ENCODE assay signal across 12 cellular contexts in genomic region chr6:41698350-41698781, GRCh38. TPM values are rescaled to one million over a fixed set of nuclear protein-coding genes. Genes with fewer than 3 reads are reported as not detected.
DNase-seq lines count a peak whose midpoint lies in the region; ATAC-seq and TF ChIP-seq lines count a peak whose summit lies in the region.
"Had no signal": no experiment of that assay in that cellular context is flagged by ENCODE, and none has a peak within 500 bp of the region (broad histone marks: within the 10 kb centered on the region; RNA-seq: fewer than 3 reads in every experiment).

No MANE protein-coding gene starts in this region.

- H3K4me1 ChIP-seq in left lung, result peaks cover 0 to under 1% of the 10 kb centered on the region in 2 donors

- DNase-seq in HT1080 (ENCODE audit: low read depth) (peak; percentile 91), caudate nucleus (lab: John Stamatoyannopoulos, UW) (no peak), left lung (no peak), superior temporal gyrus (ENCODE audit: extremely low spot score) (peak; percentile 53), SK-N-DZ (ENCODE audit: low spot score) (no peak)
- no peak for DNase-seq in effector CD8-positive, alpha-beta T cell (lab: John Stamatoyannopoulos, UW)
- DNase-seq: activated effector memory CD4-positive, alpha-beta T cell treated with anti-CD3 and anti-CD28 coated beads, Interleukin-2, amount 50 U/mL, for 16 hours; NCI-H2171 treated with DMSO at 0.1 percent for 48 hours; T-cell; upper lobe of left lung had no signal

- ATAC-seq in left lung (peak; percentile 12), GM18907 (IDR thresholded peaks at IDR 0.05; ENCODE audit: unreplicated experiment) (no peak), GM21526 (IDR thresholded peaks at IDR 0.05; ENCODE audit: low FRiP score, unreplicated experiment) (no peak)
- ATAC-seq: T-cell had no signal

- H3K4me3 ChIP-seq in left lung, result no peak overlapping the region
- H3K4me3 ChIP-seq: upper lobe of left lung had no signal

- intact Hi-C loops in left lung (cut with DNase I), result no loop called here

- no peaks in the 10 kb centered on the region for H3K9me3 ChIP-seq in left lung
- H3K9me3 ChIP-seq: upper lobe of left lung had no signal

- H3K27ac ChIP-seq in caudate nucleus (ENCODE audit: low read depth, low read length) (peak overlapping the region; percentile 79), left lung (no peak overlapping the region)
- H3K27ac ChIP-seq: upper lobe of left lung had no signal

- TF ChIP-seq CTCF in left lung (IDR thresholded peaks at IDR 0.05), result no peak

- peaks cover 0 to 23% of the 10 kb centered on the region in 2 donors for H3K36me3 ChIP-seq in left lung

- no peaks in the 10 kb centered on the region for H3K27me3 ChIP-seq in left lung
- H3K27me3 ChIP-seq: upper lobe of left lung had no signal

RNA-seq across cellular contexts. Expression of gene TFEB, which starts 37.0 kb away (rescaled TPM):
- 4.5 and 5.5 TPM in 2 replicates for total RNA-seq in HT1080 (2014; rRNA removed; shearing (Covaris generic))
- 10.8 and 11.3 TPM in 2 replicates for polyA plus RNA-seq in HT1080 (2015; cell fraction: cytosol; rRNA removed)
- 13.4 and 16.3 TPM in 2 replicates for polyA plus RNA-seq in HT1080 (2015; cell fraction: nucleus; rRNA removed)
- 10 to 100 TPM; 22.0 to 37.0 TPM for total RNA-seq in left lung
- 3.0 and 3.2 TPM in 2 replicates for polyA plus RNA-seq in SK-N-DZ (2014; cell fraction: cytosol; rRNA removed)
- 2.7 and 2.8 TPM in 2 replicates for polyA plus RNA-seq in SK-N-DZ (2014; cell fraction: nucleus; rRNA removed)

RNA-seq across cellular contexts. Expression of gene PGC, which starts 48.8 kb away (rescaled TPM):
- total RNA-seq in HT1080 (2014; rRNA removed; shearing (Covaris generic)), result not detected in 2 replicates
- polyA plus RNA-seq in HT1080 (2015; cell fraction: cytosol; rRNA removed), result not detected in 2 replicates
- polyA plus RNA-seq in HT1080 (2015; cell fraction: nucleus; rRNA removed), result not detected in 2 replicates
- total RNA-seq in left lung, result 100 to 1,000 TPM; 175 to 266 TPM
- not detected in 2 replicates for polyA plus RNA-seq in SK-N-DZ (2014; cell fraction: cytosol; rRNA removed)
- polyA plus RNA-seq in SK-N-DZ (2014; cell fraction: nucleus; rRNA removed), result not detected in 2 replicates

Comparison
In these comparisons a context has a peak if more than half of its experiments do, and no peak if none do; other contexts are left out.
1. DNase-seq: peak in HT1080 (single experiment) and superior temporal gyrus (single experiment); none in caudate nucleus (0 of 61), left lung (0 of 2), SK-N-DZ (single experiment) and effector CD8-positive, alpha-beta T cell (single experiment).
2. RNA of gene PGC, which starts 48.8 kb away (total RNA-seq): 175 to 266 TPM in left lung; not detected in HT1080; every median in the first group is over 100 times any median in the second.